Comparison of ENCODE assay signal across 23 cellular contexts in the genomic region with DNA sequence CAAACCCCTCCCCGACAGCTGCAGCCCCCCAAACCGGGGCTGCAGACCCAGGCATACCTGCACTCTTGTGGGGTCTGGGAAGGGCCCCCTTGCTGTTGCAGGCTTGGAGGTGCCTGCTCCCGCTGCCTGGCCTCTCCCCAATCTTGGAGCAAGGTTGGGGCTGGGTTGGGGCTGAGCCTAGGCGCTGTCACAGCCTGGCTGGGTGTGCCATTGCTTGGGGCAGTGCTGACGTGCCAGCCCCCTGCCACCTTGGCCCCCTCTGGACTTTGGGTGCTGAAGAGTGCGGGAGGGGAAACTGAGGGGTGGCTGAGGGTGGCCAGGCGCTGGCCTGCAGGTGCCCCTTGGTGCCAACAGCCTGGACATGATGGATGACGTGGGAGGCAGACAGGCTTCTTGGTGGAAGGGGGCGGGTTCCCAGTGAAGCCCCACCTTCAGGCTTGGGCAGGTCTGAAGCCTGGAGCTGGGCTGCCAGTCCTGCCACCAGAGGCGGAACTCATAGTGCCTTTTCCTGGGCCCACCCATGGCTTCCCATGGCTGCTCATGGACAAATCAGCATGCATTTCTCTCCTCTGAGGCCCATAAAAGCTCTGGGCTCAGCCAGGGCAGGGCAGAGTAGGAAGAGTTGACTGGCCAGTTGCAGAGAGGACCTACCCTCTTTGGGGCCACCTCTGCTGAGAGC. TPM values are rescaled to one million over a fixed set of nuclear protein-coding genes. Genes with fewer than 3 reads are reported as not detected.
"Had no signal": no experiment of that assay in that cellular context is flagged by ENCODE, and none has a peak within 500 bp of the region (broad histone marks: within the 10 kb centered on the region; RNA-seq: fewer than 3 reads in every experiment).

No MANE protein-coding gene starts in this region.

- H3K4me2 ChIP-seq: hepatocyte had no signal

- H3K9me3 ChIP-seq: esophagus squamous epithelium, sigmoid colon, suprapubic skin, thyroid gland, upper lobe of left lung, vagina had no signal

- H3K27me3 ChIP-seq: esophagus squamous epithelium, hepatocyte, sigmoid colon, suprapubic skin, thyroid gland, upper lobe of left lung, vagina had no signal

- H3K4me1 ChIP-seq: esophagus squamous epithelium, sigmoid colon, suprapubic skin, upper lobe of left lung, vagina had no signal

- H3K36me3 ChIP-seq: esophagus squamous epithelium, sigmoid colon, suprapubic skin, thyroid gland, upper lobe of left lung, vagina had no signal

- H3K4me3 ChIP-seq: esophagus squamous epithelium, hepatocyte, sigmoid colon, skin epidermis, suprapubic skin, thyroid gland, upper lobe of left lung, vagina had no signal

- H3K27ac Mint-ChIP-seq: dendritic cell treated with granulocyte-macrophage colony-stimulating factor and Interleukin-4, amounts not matched to agents 40 ng/mL and 50 ng/mL, for 4 days; effector memory CD8-positive, alpha-beta T cell; nephron had no signal

- H2AFZ ChIP-seq: hepatocyte had no signal

- H3K4me3 Mint-ChIP-seq: dendritic cell treated with granulocyte-macrophage colony-stimulating factor and Interleukin-4, amounts not matched to agents 40 ng/mL and 50 ng/mL, for 4 days; effector memory CD8-positive, alpha-beta T cell; nephron had no signal

- ATAC-seq: effector memory CD8-positive, alpha-beta T cell had no signal

- H3K9me3 Mint-ChIP-seq: dendritic cell treated with granulocyte-macrophage colony-stimulating factor and Interleukin-4, amounts not matched to agents 40 ng/mL and 50 ng/mL, for 4 days; effector memory CD8-positive, alpha-beta T cell had no signal

- H3K27ac ChIP-seq: esophagus squamous epithelium, hepatocyte, sigmoid colon, skin epidermis, suprapubic skin, upper lobe of left lung, vagina had no signal

- H3K27me3 Mint-ChIP-seq: dendritic cell treated with granulocyte-macrophage colony-stimulating factor and Interleukin-4, amounts not matched to agents 40 ng/mL and 50 ng/mL, for 4 days; effector memory CD8-positive, alpha-beta T cell had no signal

- H3K4me1 Mint-ChIP-seq: nephron had no signal

- H3K79me2 ChIP-seq: hepatocyte had no signal

- DNase-seq: cerebellar nuclear complex; effector memory CD8-positive, alpha-beta T cell; esophagus squamous epithelium; foreskin fibroblast; head of caudate nucleus; mammary epithelial cell; sigmoid colon; stimulated activated CD4-positive, alpha-beta T cell treated with anti-CD3 and anti-CD28 coated beads, Interleukin-12 subunit alpha, Interleukin-12 subunit beta, amount 100 ng/mL, for 4 hours; stimulated activated naive CD4-positive, alpha-beta T cell; thyroid gland had no signal

RNA-seq across cellular contexts. Expression of gene TAL2, which starts 51.1 kb away (rescaled TPM):
- total RNA-seq: epithelial cell of proximal tubule, esophagus squamous epithelium, hepatocyte, lower leg skin, mammary epithelial cell, mesenteric fat pad, mononuclear cell, osteocyte, pulmonary artery endothelial cell, sigmoid colon, suprapubic skin, thyroid gland, upper lobe of left lung, vagina had no signal
